ENCODE assay signal across 7 cellular contexts in the genomic region with DNA sequence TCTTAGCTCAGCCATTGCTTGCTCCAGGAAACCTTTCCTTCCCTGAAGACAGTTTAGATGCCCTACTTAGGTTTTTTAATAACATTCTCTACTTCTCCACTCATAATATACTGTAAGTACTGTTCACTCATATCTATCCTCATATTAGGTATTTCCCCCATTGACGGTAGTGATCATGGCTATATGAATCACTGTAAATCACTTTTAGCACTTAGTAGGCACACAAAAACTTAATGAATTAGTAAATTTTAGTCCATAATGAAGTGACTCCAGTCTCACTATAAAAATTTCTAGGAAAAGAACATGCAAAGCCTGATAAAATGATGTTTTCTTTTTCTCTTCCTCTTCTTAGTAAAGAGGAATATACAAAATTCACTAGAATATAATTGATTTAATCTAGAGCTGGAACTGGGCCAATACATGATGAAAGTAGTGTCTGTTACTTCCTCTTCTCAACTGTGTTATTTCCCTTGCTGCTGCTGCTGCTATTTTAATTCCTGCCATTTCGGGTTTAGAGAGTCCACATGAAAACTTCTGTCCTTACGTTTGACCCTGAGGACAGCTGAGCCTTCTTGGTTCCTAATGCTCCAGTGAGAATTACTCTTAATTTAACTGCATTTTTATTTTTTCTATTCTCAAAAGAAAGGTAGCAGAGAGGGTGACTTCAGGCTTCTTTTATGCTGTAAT.
DNase-seq lines count a peak whose midpoint lies in the region; ATAC-seq lines count a peak whose summit lies in the region.

No MANE protein-coding gene starts in this region.

- no peaks in the 10 kb centered on the region for H3K36me3 ChIP-seq in SK-N-MC (ENCODE audit: insufficient read depth, low read length)

- H3K4me3 ChIP-seq in SK-N-MC, result no peak overlapping the region

- no peaks in the 10 kb centered on the region for H3K9me3 ChIP-seq in SK-N-MC (ENCODE audit: low read depth, low read length)

- no peak overlapping the region for H3K9ac ChIP-seq in SK-N-MC (ENCODE audit: insufficient read length)

- peak; percentile 42 for DNase-seq in SK-N-MC (ENCODE audit: low read depth, low spot score)
- peak; percentile 17 for DNase-seq in left kidney (ENCODE audit: low read depth, low spot score)
- no peak for DNase-seq in stimulated activated CD4-positive, alpha-beta T cell treated with anti-CD3 and anti-CD28 coated beads, Interleukin-12 subunit alpha, Interleukin-12 subunit beta, amount 100 ng/mL, for 4 hours
- no peak for DNase-seq in iPS-NIHi7 (ENCODE audit: extremely low spot score)
- no peak for DNase-seq in NCI-H345 treated with DMSO at 0.1 percent for 48 hours (lab: John Stamatoyannopoulos, UW; ENCODE audit: unreplicated experiment)

- no peak overlapping the region for H3K27ac ChIP-seq in SK-N-MC

- peak; percentile 72 for ATAC-seq in GM18502 (IDR thresholded peaks at IDR 0.05; ENCODE audit: poor library complexity, unreplicated experiment)
- ATAC-seq in HG02642 (IDR thresholded peaks at IDR 0.05; ENCODE audit: poor library complexity, unreplicated experiment), result peak; percentile 59

Comparison
In these comparisons a context has a peak if more than half of its experiments do, and no peak if none do; other contexts are left out.
1. DNase-seq: peak in SK-N-MC (single experiment) and left kidney (single experiment); none in stimulated activated CD4-positive, alpha-beta T cell treated with anti-CD3 and anti-CD28 coated beads, Interleukin-12 subunit alpha, Interleukin-12 subunit beta, amount 100 ng/mL, for 4 hours (single experiment), iPS-NIHi7 (single experiment) and NCI-H345 treated with DMSO at 0.1 percent for 48 hours (single experiment).